ENCODE assay signal across 14 cellular contexts in genomic region chr14:71529855-71530254, GRCh38.
DNase-seq lines count a peak whose midpoint lies in the region; ATAC-seq and TF ChIP-seq lines count a peak whose summit lies in the region.
"Had no signal": no experiment of that assay in that cellular context is flagged by ENCODE, and none has a peak within 500 bp of the region (broad histone marks: within the 10 kb centered on the region; RNA-seq: fewer than 3 reads in every experiment).

No MANE protein-coding gene starts in this region.

- H3K4me1 ChIP-seq in H9 (ENCODE audit: insufficient read depth, low read length): peaks cover 2% of the 10 kb centered on the region; the same call in 1 of the 2 replicates
- peaks cover 13% of the 10 kb centered on the region for H3K4me1 ChIP-seq in left ventricle myocardium inferior
- H3K4me1 ChIP-seq: prostate gland had no signal

- H3K4ac ChIP-seq in H9 (ENCODE audit: low read depth, low read length): no peak overlapping the region

- no peak overlapping the region for H3K23ac ChIP-seq in H9 (ENCODE audit: insufficient read length, low read depth, low read length)

- H4K8ac ChIP-seq in H9 (replicated peaks; ENCODE audit: insufficient read length, low read depth, low read length): no peak overlapping the region

- H3K79me1 ChIP-seq in H9 (ENCODE audit: insufficient read depth, low read depth, low read length, poor library complexity, severe bottlenecking): no peaks in the 10 kb centered on the region

- no peak overlapping the region for H2BK12ac ChIP-seq in H9 (ENCODE audit: insufficient read length, low read depth, low read length)

- H3K4me3 Mint-ChIP-seq in H9: no peak overlapping the region
- no peak overlapping the region for H3K4me3 Mint-ChIP-seq in MCF 10A (ENCODE audit: unreplicated experiment)
- H3K4me3 Mint-ChIP-seq: activated CD8-positive, alpha-beta memory T cell treated with anti-CD3 and anti-CD28 coated beads, Interleukin-2, amount 10 ng/mL, durations not matched to agents 7 days and 5 days; T-helper 1 cell treated with Interleukin-12 subunit alpha and Interleukin-12 subunit beta and Interleukin-4 antibody, amounts not matched to agents 30 μg/mL and 1 μg/mL, for 36 hours; type B pancreatic cell had no signal

- DNase-seq in H9 (no peak), astrocyte of the cerebellum (ENCODE audit: low read depth) (peak; percentile 81), left ventricle myocardium inferior (no peak), sciatic nerve (ENCODE audit: low spot score) (peak; percentile 66), NCI-H510A treated with DMSO at 0.1 percent for 48 hours (lab: John Stamatoyannopoulos, UW) (no peak), MCF 10A (ENCODE audit: unreplicated experiment) (no peak), WERI-Rb-1 (no peak), COLO829 (ENCODE audit: low spot score) (no peak)
- DNase-seq: activated CD8-positive, alpha-beta memory T cell treated with anti-CD3 and anti-CD28 coated beads, Interleukin-2, amount 10 ng/mL, durations not matched to agents 7 days and 5 days had no signal

- no peak overlapping the region for H3K18ac ChIP-seq in H9 (ENCODE audit: insufficient read length, low read depth, low read length)

- TF ChIP-seq CTCF in H9 (conservative IDR thresholded peaks at IDR 0.05) (no peak), astrocyte of the cerebellum (IDR thresholded peaks at IDR 0.05; ENCODE audit: low read depth, low read length, missing control alignments) (no peak), left ventricle myocardium inferior (IDR thresholded peaks at IDR 0.05; ENCODE audit: borderline replicate concordance) (no peak), MCF 10A (IDR thresholded peaks at IDR 0.05; ENCODE audit: unreplicated experiment) (no peak), WERI-Rb-1 (IDR thresholded peaks at IDR 0.05; ENCODE audit: low read depth, low read length) (no peak)

- H3K36me3 ChIP-seq in left ventricle myocardium inferior (no peaks in the 10 kb centered on the region), WERI-Rb-1 (no peaks in the 10 kb centered on the region)
- H3K36me3 ChIP-seq: cardiac muscle cell, esophagus muscularis mucosa, prostate gland had no signal

- H3K4me1 Mint-ChIP-seq in H9 (peaks cover 19 to 21% of the 10 kb centered on the region in 2 experiments), MCF 10A (ENCODE audit: insufficient read depth, unreplicated experiment) (no peaks in the 10 kb centered on the region)

- H3K14ac ChIP-seq in H9 (ENCODE audit: insufficient read depth, low read length): no peak overlapping the region

- H3K4me3 ChIP-seq in astrocyte of the cerebellum (ENCODE audit: low read depth, low read length) (no peak overlapping the region), left ventricle myocardium inferior (no peak overlapping the region), WERI-Rb-1 (ENCODE audit: low read depth, low read length) (no peak overlapping the region)
- H3K4me3 ChIP-seq: cardiac muscle cell, esophagus muscularis mucosa, prostate gland had no signal

- H4K20me1 ChIP-seq in H9 (ENCODE audit: control insufficient read depth, insufficient read depth, insufficient read length): no peaks in the 10 kb centered on the region

- H3K56ac ChIP-seq in H9 (ENCODE audit: insufficient read length, low read depth, low read length): no peak overlapping the region

- H3K9me3 Mint-ChIP-seq in H9 (no peaks in the 10 kb centered on the region), MCF 10A (ENCODE audit: unreplicated experiment) (no peaks in the 10 kb centered on the region)
- H3K9me3 Mint-ChIP-seq: T-helper 1 cell treated with Interleukin-12 subunit alpha and Interleukin-12 subunit beta and Interleukin-4 antibody, amounts not matched to agents 30 μg/mL and 1 μg/mL, for 36 hours; type B pancreatic cell had no signal

- no peaks in the 10 kb centered on the region for H3K79me2 ChIP-seq in H9 (ENCODE audit: insufficient read depth, low read length)

- no peak overlapping the region for H2BK20ac ChIP-seq in H9 (ENCODE audit: low read depth, low read length, poor library complexity, severe bottlenecking)

- H3K36me3 Mint-ChIP-seq in H9 (ENCODE audit: insufficient read depth in 1 of 3, low read depth in 3 of 3): peaks cover 0 to 10% (median 0%) of the 10 kb centered on the region in 3 experiments; a peak in 2 of 7 replicates
- H3K36me3 Mint-ChIP-seq in MCF 10A (ENCODE audit: insufficient read depth, unreplicated experiment): peaks cover 13% of the 10 kb centered on the region

- POLR2A ChIA-PET in MCF 10A (lab: Yijun Ruan, JAX): interaction anchor here (1.1 kb wide), 1 partner anchor 25 kb away, joined by 5 read pairs; no protein-coding TSS in a partner anchor

- no peak overlapping the region for H3K9ac ChIP-seq in H9 (ENCODE audit: extremely low read depth, insufficient read length, low read length)

- no peak overlapping the region for H2BK15ac ChIP-seq in H9 (ENCODE audit: low read depth, low read length)

- H3T11ph ChIP-seq in H9 (ENCODE audit: low read length): no peak overlapping the region

- H3K23me2 ChIP-seq in H9 (ENCODE audit: insufficient read length, low read depth, low read length, poor library complexity, severe bottlenecking): no peaks in the 10 kb centered on the region

- no peak overlapping the region for H3K4me2 ChIP-seq in H9 (ENCODE audit: insufficient read depth, insufficient read length, low read length)

- intact Hi-C loops in left ventricle myocardium inferior (cut with micrococcal nuclease) (no loop called here), sciatic nerve (cut with DNase I) (no loop called here), MCF 10A (cut with micrococcal nuclease) (no loop called here)

- no peak overlapping the region for H3K27ac ChIP-seq in H9 (ENCODE audit: insufficient read length, low read depth, low read length)
- peak overlapping the region; percentile 46 for H3K27ac ChIP-seq in left ventricle myocardium inferior (replicated peaks)
- no peak overlapping the region for H3K27ac ChIP-seq in WERI-Rb-1
- H3K27ac ChIP-seq: cardiac muscle cell, prostate gland had no signal

- peak; percentile 93 for ATAC-seq in sciatic nerve
- ATAC-seq: activated CD8-positive, alpha-beta memory T cell treated with anti-CD3 and anti-CD28 coated beads, Interleukin-2, amount 10 ng/mL, durations not matched to agents 7 days and 5 days had no signal

- no peak overlapping the region for H2AFZ ChIP-seq in H9 (ENCODE audit: low read length)

- no TSS peak for BruUV-seq in MCF 10A (replicated peaks; lab: Mats Ljungman, UMichigan)

- H3K27me3 Mint-ChIP-seq in H9 (ENCODE audit: low read depth): no peaks in the 10 kb centered on the region
- no peaks in the 10 kb centered on the region for H3K27me3 Mint-ChIP-seq in MCF 10A (ENCODE audit: insufficient read depth, unreplicated experiment)
- H3K27me3 Mint-ChIP-seq: activated CD8-positive, alpha-beta memory T cell treated with anti-CD3 and anti-CD28 coated beads, Interleukin-2, amount 10 ng/mL, durations not matched to agents 7 days and 5 days; type B pancreatic cell had no signal

- H3K9me3 ChIP-seq in H9 (ENCODE audit: control insufficient read depth, low read depth, low read length) (no peaks in the 10 kb centered on the region), left ventricle myocardium inferior (replicated peaks) (no peaks in the 10 kb centered on the region), WERI-Rb-1 (ENCODE audit: severe bottlenecking) (no peaks in the 10 kb centered on the region)
- H3K9me3 ChIP-seq: esophagus muscularis mucosa, prostate gland had no signal

- in situ Hi-C loops in astrocyte of the cerebellum (cut with HindIII; ENCODE audit: low sequenced_read_pairs): no loop called here

- H2BK120ac ChIP-seq in H9 (ENCODE audit: low read depth, low read length, poor library complexity, severe bottlenecking): no peak overlapping the region

- H3K27ac Mint-ChIP-seq in H9: peak overlapping the region; percentile 57 to 97 (median 66); a peak in 5 of 7 replicates
- H3K27ac Mint-ChIP-seq in MCF 10A (ENCODE audit: low read depth, unreplicated experiment): no peak overlapping the region
- H3K27ac Mint-ChIP-seq: activated CD8-positive, alpha-beta memory T cell treated with anti-CD3 and anti-CD28 coated beads, Interleukin-2, amount 10 ng/mL, durations not matched to agents 7 days and 5 days; T-helper 1 cell treated with Interleukin-12 subunit alpha and Interleukin-12 subunit beta and Interleukin-4 antibody, amounts not matched to agents 30 μg/mL and 1 μg/mL, for 36 hours; type B pancreatic cell had no signal

- H2BK5ac ChIP-seq in H9 (ENCODE audit: insufficient read length, low read length): no peak overlapping the region

- CTCF ChIA-PET in MCF 10A (lab: Yijun Ruan, JAX): no interaction called here

- WGBS in H9 (ENCODE audit: extremely low coverage, insufficient read length, low lambda C conversion rate): no CpG with 5 or more reads among the region's 4 CpGs

- no peak overlapping the region for H4K91ac ChIP-seq in H9 (ENCODE audit: insufficient read length, low read depth, low read length)

- H2AK5ac ChIP-seq in H9 (ENCODE audit: insufficient read length, low read length): no peak overlapping the region

- H3K27me3 ChIP-seq in H9 (ENCODE audit: insufficient read depth, low read length): no peaks in the 10 kb centered on the region
- H3K27me3 ChIP-seq in left ventricle myocardium inferior (ENCODE audit: low read depth): no peaks in the 10 kb centered on the region
- H3K27me3 ChIP-seq in WERI-Rb-1 (ENCODE audit: insufficient read depth, low read depth, severe bottlenecking): no peaks in the 10 kb centered on the region
- H3K27me3 ChIP-seq: cardiac muscle cell, esophagus muscularis mucosa had no signal

- no peak overlapping the region for H4K5ac ChIP-seq in H9 (ENCODE audit: insufficient read length, low read depth, low read length)

Comparison
In these comparisons a context has a peak if more than half of its experiments do, and no peak if none do; other contexts are left out.
1. DNase-seq: peak in astrocyte of the cerebellum (single experiment) and sciatic nerve (single experiment); none in H9 (single experiment), left ventricle myocardium inferior (single experiment), NCI-H510A treated with DMSO at 0.1 percent for 48 hours (single experiment), MCF 10A (single experiment), WERI-Rb-1 (single experiment) and COLO829 (single experiment).